In genomic region chr6:23952214-23952613, GRCh38 we compare ENCODE assay signal across 18 cellular contexts.
DNase-seq lines count a peak whose midpoint lies in the region; ATAC-seq and TF ChIP-seq lines count a peak whose summit lies in the region.
"Had no signal": no experiment of that assay in that cellular context is flagged by ENCODE, and none has a peak within 500 bp of the region (broad histone marks: within the 10 kb centered on the region; RNA-seq: fewer than 3 reads in every experiment).

No MANE protein-coding gene starts in this region.

- ATAC-seq in stimulated activated naive B cell treated with anti-CD40 and anti-IgM and Interleukin-4, amounts not matched to agents 10 μg/mL and 1 μg/mL and 100 μg/mL, for 72 hours (replicated peaks), result no peak
- ATAC-seq: CD8-positive, alpha-beta T cell; GM12878 had no signal

- no peak overlapping the region for H3K4me3 Mint-ChIP-seq in brain
- H3K4me3 Mint-ChIP-seq in stimulated activated naive B cell treated with anti-CD40 and anti-IgM and Interleukin-4, amounts not matched to agents 10 μg/mL and 1 μg/mL and 100 μg/mL, for 72 hours, result no peak overlapping the region
- H3K4me3 Mint-ChIP-seq: CD4-positive, CD25-positive, alpha-beta regulatory T cell; CD8-positive, alpha-beta T cell had no signal

- peak; percentile 81 for DNase-seq in LNCaP clone FGC (ENCODE audit: low read depth)
- peak; percentile 22 for DNase-seq in retinal pigment epithelial cell (ENCODE audit: low read depth)
- no peak for DNase-seq in erythroblast (lab: John Stamatoyannopoulos, UW)
- DNase-seq in HT-29 (ENCODE audit: low spot score), result no peak
- no peak for DNase-seq in stimulated activated naive B cell treated with anti-CD40 and anti-IgM and Interleukin-4, amounts not matched to agents 10 μg/mL and 1 μg/mL and 100 μg/mL, for 72 hours
- DNase-seq: C1 segment of cervical spinal cord; CD4-positive, CD25-positive, alpha-beta regulatory T cell; CD8-positive, alpha-beta T cell; DMS 273 treated with DMSO at 0.1 percent for 48 hours; DMS79; EL; GDM1; GM23248; H7; HCEC 1CT had no signal

- H3K36me3 Mint-ChIP-seq in brain, result no peaks in the 10 kb centered on the region
- no peaks in the 10 kb centered on the region for H3K36me3 Mint-ChIP-seq in stimulated activated naive B cell treated with anti-CD40 and anti-IgM and Interleukin-4, amounts not matched to agents 10 μg/mL and 1 μg/mL and 100 μg/mL, for 72 hours
- H3K36me3 Mint-ChIP-seq: CD4-positive, CD25-positive, alpha-beta regulatory T cell; CD8-positive, alpha-beta T cell had no signal

- H3K4me3 ChIP-seq in LNCaP clone FGC (ENCODE audit: low read depth, low read length) (no peak overlapping the region), retinal pigment epithelial cell (ENCODE audit: low read length) (no peak overlapping the region)
- H3K4me3 ChIP-seq: GM12878, GM23248 had no signal

- TF ChIP-seq POLR2A in erythroblast (IDR thresholded peaks at IDR 0.05; ENCODE audit: low read length), result no peak

- H3K27ac Mint-ChIP-seq in brain, result peak overlapping the region in 3 of 5 experiments; percentile 37 to 71 (median 52)
- no peak overlapping the region for H3K27ac Mint-ChIP-seq in stimulated activated naive B cell treated with anti-CD40 and anti-IgM and Interleukin-4, amounts not matched to agents 10 μg/mL and 1 μg/mL and 100 μg/mL, for 72 hours
- H3K27ac Mint-ChIP-seq: CD4-positive, CD25-positive, alpha-beta regulatory T cell; CD8-positive, alpha-beta T cell had no signal

- peaks cover 36% of the 10 kb centered on the region for H3K4me1 Mint-ChIP-seq in brain
- no peaks in the 10 kb centered on the region for H3K4me1 Mint-ChIP-seq in stimulated activated naive B cell treated with anti-CD40 and anti-IgM and Interleukin-4, amounts not matched to agents 10 μg/mL and 1 μg/mL and 100 μg/mL, for 72 hours
- H3K4me1 Mint-ChIP-seq: CD4-positive, CD25-positive, alpha-beta regulatory T cell had no signal

- H3K27me3 Mint-ChIP-seq in brain, result no peaks in the 10 kb centered on the region
- H3K27me3 Mint-ChIP-seq in stimulated activated naive B cell treated with anti-CD40 and anti-IgM and Interleukin-4, amounts not matched to agents 10 μg/mL and 1 μg/mL and 100 μg/mL, for 72 hours, result no peaks in the 10 kb centered on the region
- H3K27me3 Mint-ChIP-seq: CD4-positive, CD25-positive, alpha-beta regulatory T cell had no signal

- H3K27ac ChIP-seq in 22Rv1, result peak overlapping the region; percentile 22; the same call in 1 of the 2 replicates
- H3K27ac ChIP-seq: GM23248 had no signal

- H3K9me3 Mint-ChIP-seq in brain, result peaks cover 0 to 3% (median 0%) of the 10 kb centered on the region in 5 experiments
- no peaks in the 10 kb centered on the region for H3K9me3 Mint-ChIP-seq in stimulated activated naive B cell treated with anti-CD40 and anti-IgM and Interleukin-4, amounts not matched to agents 10 μg/mL and 1 μg/mL and 100 μg/mL, for 72 hours
- H3K9me3 Mint-ChIP-seq: CD8-positive, alpha-beta T cell had no signal

- TF ChIP-seq CTCF in 22Rv1 (IDR thresholded peaks at IDR 0.05) (no peak), LNCaP clone FGC (IDR thresholded peaks at IDR 0.05; ENCODE audit: control insufficient read depth, extremely low read depth, insufficient read depth) (no peak), brain (conservative IDR thresholded peaks at IDR 0.05) (no peak), retinal pigment epithelial cell (conservative IDR thresholded peaks at IDR 0.05; ENCODE audit: low read depth, low read length) (no peak)

Comparison
In these comparisons a context has a peak if more than half of its experiments do, and no peak if none do; other contexts are left out.
1. DNase-seq: peak in LNCaP clone FGC (single experiment) and retinal pigment epithelial cell (single experiment); none in erythroblast (0 of 2), HT-29 (single experiment) and stimulated activated naive B cell treated with anti-CD40 and anti-IgM and Interleukin-4, amounts not matched to agents 10 μg/mL and 1 μg/mL and 100 μg/mL, for 72 hours (single experiment).